ENCODE assay signal across 14 cellular contexts in the genomic region with DNA sequence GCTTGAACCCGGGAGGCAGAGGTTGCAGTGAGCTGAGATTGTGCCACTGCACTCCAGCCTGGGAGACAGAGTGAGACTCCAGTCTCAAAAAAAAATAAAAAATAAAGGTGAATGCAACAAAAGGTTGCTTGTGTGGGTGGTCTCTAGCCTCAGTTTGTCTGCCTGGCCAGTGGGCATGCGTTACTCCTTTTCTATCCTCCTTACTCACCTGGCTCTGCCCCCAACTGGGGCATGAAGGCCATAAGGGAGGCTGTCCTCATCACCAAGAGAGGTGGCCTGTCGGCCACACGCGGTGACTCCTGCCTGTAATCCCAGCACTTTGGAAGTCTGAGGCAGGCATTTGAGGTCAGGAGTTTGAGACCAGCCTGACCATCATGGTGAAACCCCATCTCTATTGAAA. TPM values are rescaled to one million over a fixed set of nuclear protein-coding genes. Genes with fewer than 3 reads are reported as not detected.
A peak's percentile ranks its signal among the peaks of the same experiment; 100 is the strongest.
DNase-seq lines count a peak whose midpoint lies in the region; ATAC-seq lines count a peak whose summit lies in the region.
"Had no signal": no experiment of that assay in that cellular context is flagged by ENCODE, and none has a peak within 500 bp of the region (broad histone marks: within the 10 kb centered on the region; RNA-seq: fewer than 3 reads in every experiment).

No MANE protein-coding gene starts in this region.

- no peak for ATAC-seq in activated CD8-positive, alpha-beta memory T cell treated with anti-CD3 and anti-CD28 coated beads, Interleukin-2, amount 10 ng/mL, durations not matched to agents 7 days and 5 days
- no peak for ATAC-seq in HG03354 (IDR thresholded peaks at IDR 0.05; ENCODE audit: poor library complexity, severe bottlenecking, unreplicated experiment)

- DNase-seq in activated CD8-positive, alpha-beta memory T cell treated with anti-CD3 and anti-CD28 coated beads, Interleukin-2, amount 10 ng/mL, durations not matched to agents 7 days and 5 days = no peak
- no peak for DNase-seq in activated CD8-positive, alpha-beta memory T cell treated with anti-CD3 and anti-CD28 coated beads, Interleukin-2, amount 50 U/mL, for 48 hours
- DNase-seq in activated naive CD8-positive, alpha-beta T cell treated with anti-CD3 and anti-CD28 coated beads for 36 hours = no peak
- DNase-seq in G401 (ENCODE audit: low spot score) (no peak), COR-L47 (lab: John Stamatoyannopoulos, UW) (no peak)
- DNase-seq: activated effector memory CD4-positive, alpha-beta T cell treated with anti-CD3 and anti-CD28 coated beads, Interleukin-2, amount 50 U/mL, for 16 hours; GDM1; HCEC 1CT; NCI-H526 treated with DMSO at 0.1 percent for 48 hours; nucleus accumbens had no signal

- H3K9ac ChIP-seq in subcutaneous abdominal adipose tissue (ENCODE audit: low read length in 5 of 5) = no peak overlapping the region

- H3K4me1 Mint-ChIP-seq in activated CD8-positive, alpha-beta memory T cell treated with anti-CD3 and anti-CD28 coated beads, Interleukin-2, amount 10 ng/mL, durations not matched to agents 7 days and 5 days = peaks cover 53% of the 10 kb centered on the region
- H3K4me1 Mint-ChIP-seq in activated naive CD8-positive, alpha-beta T cell treated with anti-CD3 and anti-CD28 coated beads for 36 hours = peaks cover 56% of the 10 kb centered on the region

- no peak overlapping the region for H3K4me3 ChIP-seq in mesodermal cell (ENCODE audit: extremely low read depth, insufficient read depth, low read length, poor library complexity, severe bottlenecking)
- no peak overlapping the region for H3K4me3 ChIP-seq in subcutaneous abdominal adipose tissue (ENCODE audit: low read depth in 1 of 5, low read length in 5 of 5)

- no peaks in the 10 kb centered on the region for H3K27me3 ChIP-seq in subcutaneous abdominal adipose tissue (ENCODE audit: control insufficient read depth in 5 of 5, insufficient read depth in 4 of 5, low read length in 5 of 5)

- peak overlapping the region; percentile 93 for H3K27ac Mint-ChIP-seq in activated CD8-positive, alpha-beta memory T cell treated with anti-CD3 and anti-CD28 coated beads, Interleukin-2, amount 10 ng/mL, durations not matched to agents 7 days and 5 days
- H3K27ac Mint-ChIP-seq in activated naive CD8-positive, alpha-beta T cell treated with anti-CD3 and anti-CD28 coated beads for 36 hours = peak overlapping the region; percentile 72

- H3K9me3 Mint-ChIP-seq in activated CD8-positive, alpha-beta memory T cell treated with anti-CD3 and anti-CD28 coated beads, Interleukin-2, amount 10 ng/mL, durations not matched to agents 7 days and 5 days (ENCODE audit: low read depth) = no peaks in the 10 kb centered on the region
- peaks cover 5% of the 10 kb centered on the region for H3K9me3 Mint-ChIP-seq in activated naive CD8-positive, alpha-beta T cell treated with anti-CD3 and anti-CD28 coated beads for 36 hours

- peaks cover 29% of the 10 kb centered on the region for H3K4me1 ChIP-seq in mesodermal cell (ENCODE audit: control insufficient read depth, insufficient read depth, low read length, poor library complexity, severe bottlenecking)
- H3K4me1 ChIP-seq in subcutaneous abdominal adipose tissue (ENCODE audit: control insufficient read depth in 5 of 5, insufficient read depth in 5 of 5, low read length in 5 of 5) = peaks cover 9 to 37% (median 27%) of the 10 kb centered on the region in 5 donors

- H3K4me3 Mint-ChIP-seq in activated CD8-positive, alpha-beta memory T cell treated with anti-CD3 and anti-CD28 coated beads, Interleukin-2, amount 10 ng/mL, durations not matched to agents 7 days and 5 days = no peak overlapping the region
- H3K4me3 Mint-ChIP-seq in activated naive CD8-positive, alpha-beta T cell treated with anti-CD3 and anti-CD28 coated beads for 36 hours = no peak overlapping the region

- CTCF ChIA-PET in activated CD8-positive, alpha-beta memory T cell treated with anti-CD3 and anti-CD28 coated beads, Interleukin-2, amount 10 ng/mL, durations not matched to agents 7 days and 5 days (lab: Charles Lee) = interaction anchor here (6.1 to 10.1 kb wide), 2 partner anchors 9 to 31 kb away, joined by 161 to 399 read pairs; partner anchors contain the start of gene LSM4

- H3K36me3 Mint-ChIP-seq in activated CD8-positive, alpha-beta memory T cell treated with anti-CD3 and anti-CD28 coated beads, Interleukin-2, amount 10 ng/mL, durations not matched to agents 7 days and 5 days = peaks cover 26% of the 10 kb centered on the region
- H3K36me3 Mint-ChIP-seq in activated naive CD8-positive, alpha-beta T cell treated with anti-CD3 and anti-CD28 coated beads for 36 hours = peaks cover 28% of the 10 kb centered on the region

- in situ Hi-C loops in G401 (cut with HindIII; ENCODE audit: low sequenced_read_pairs) = no loop called here

- WGBS in mesodermal cell (ENCODE audit: insufficient coverage in 2 of 2), 2 experiments = 90 to 93% methylated on average over 4 to 5 of the region's 5 CpGs

- no peaks in the 10 kb centered on the region for H3K9me3 ChIP-seq in mesodermal cell (ENCODE audit: control insufficient read depth, low read length)
- no peaks in the 10 kb centered on the region for H3K9me3 ChIP-seq in subcutaneous abdominal adipose tissue (ENCODE audit: control insufficient read depth in 5 of 5, low read length in 5 of 5)

- H3K27me3 Mint-ChIP-seq in activated CD8-positive, alpha-beta memory T cell treated with anti-CD3 and anti-CD28 coated beads, Interleukin-2, amount 10 ng/mL, durations not matched to agents 7 days and 5 days = no peaks in the 10 kb centered on the region
- peaks cover 9% of the 10 kb centered on the region for H3K27me3 Mint-ChIP-seq in activated naive CD8-positive, alpha-beta T cell treated with anti-CD3 and anti-CD28 coated beads for 36 hours

- H3K27ac ChIP-seq in mesodermal cell (ENCODE audit: low read depth, low read length, severe bottlenecking) = peak overlapping the region; percentile 100
- H3K27ac ChIP-seq in subcutaneous abdominal adipose tissue (ENCODE audit: low read depth, low read length) = peak overlapping the region; percentile 99

- H3K36me3 ChIP-seq in mesodermal cell (ENCODE audit: control insufficient read depth, insufficient read depth, low read length) (peaks cover 10% of the 10 kb centered on the region), subcutaneous abdominal adipose tissue (ENCODE audit: control insufficient read depth in 5 of 5, insufficient read depth in 5 of 5, low read length in 5 of 5) (peaks cover 0 to 11% (median 10%) of the 10 kb centered on the region in 5 donors)

RNA-seq across cellular contexts. Expression of gene JUND, which starts 1.9 kb away (rescaled TPM):
- 100 to 1,000 TPM; 498 to 501 TPM for total RNA-seq in activated CD8-positive, alpha-beta memory T cell treated with anti-CD3 and anti-CD28 coated beads, Interleukin-2, amount 10 ng/mL, durations not matched to agents 7 days and 5 days
- total RNA-seq in activated naive CD8-positive, alpha-beta T cell treated with anti-CD3 and anti-CD28 coated beads for 36 hours = 100 to 1,000 TPM; 379 to 398 TPM
- polyA plus RNA-seq in mesodermal cell (2013, experiment 1 of 2) = 239 TPM
- 198 TPM for polyA plus RNA-seq in mesodermal cell (2013, experiment 2 of 2)
- total RNA-seq in G401 (2014; rRNA removed; shearing (Covaris generic)) = 263 and 286 TPM in 2 replicates

RNA-seq across cellular contexts. Expression of gene IQCN, which starts 9.1 kb away (rescaled TPM):
- total RNA-seq in activated CD8-positive, alpha-beta memory T cell treated with anti-CD3 and anti-CD28 coated beads, Interleukin-2, amount 10 ng/mL, durations not matched to agents 7 days and 5 days = 1 to 10 TPM; 2.2 to 3.1 TPM
- total RNA-seq in activated naive CD8-positive, alpha-beta T cell treated with anti-CD3 and anti-CD28 coated beads for 36 hours = under 1 TPM; 0.29 to 0.32 TPM
- 1.3 TPM for polyA plus RNA-seq in mesodermal cell (2013, experiment 1 of 2)
- polyA plus RNA-seq in mesodermal cell (2013, experiment 2 of 2) = 1.4 TPM
- total RNA-seq in G401 (2014; rRNA removed; shearing (Covaris generic)) = 0.37 and 0.47 TPM in 2 replicates

RNA-seq across cellular contexts. Expression of gene LSM4, which starts 39.5 kb away (rescaled TPM):
- total RNA-seq in activated CD8-positive, alpha-beta memory T cell treated with anti-CD3 and anti-CD28 coated beads, Interleukin-2, amount 10 ng/mL, durations not matched to agents 7 days and 5 days = 100 to 1,000 TPM; 209 to 236 TPM
- 100 to 1,000 TPM; 419 to 435 TPM for total RNA-seq in activated naive CD8-positive, alpha-beta T cell treated with anti-CD3 and anti-CD28 coated beads for 36 hours
- 196 TPM for polyA plus RNA-seq in mesodermal cell (2013, experiment 1 of 2)
- polyA plus RNA-seq in mesodermal cell (2013, experiment 2 of 2) = 181 TPM
- 539 and 749 TPM in 2 replicates for total RNA-seq in G401 (2014; rRNA removed; shearing (Covaris generic))

RNA-seq across cellular contexts. Expression of gene PGPEP1, which starts 57.1 kb away (rescaled TPM):
- total RNA-seq in activated CD8-positive, alpha-beta memory T cell treated with anti-CD3 and anti-CD28 coated beads, Interleukin-2, amount 10 ng/mL, durations not matched to agents 7 days and 5 days = 10 to 100 TPM; 35.5 to 44.7 TPM
- total RNA-seq in activated naive CD8-positive, alpha-beta T cell treated with anti-CD3 and anti-CD28 coated beads for 36 hours = 10 to 100 TPM; 15.7 to 17.8 TPM
- polyA plus RNA-seq in mesodermal cell (2013, experiment 1 of 2) = 12.9 TPM
- 9.9 TPM for polyA plus RNA-seq in mesodermal cell (2013, experiment 2 of 2)
- 6.5 and 14.1 TPM in 2 replicates for total RNA-seq in G401 (2014; rRNA removed; shearing (Covaris generic))

RNA-seq across cellular contexts. Expression of gene PDE4C, which starts 57.1 kb away (rescaled TPM):
- total RNA-seq in activated CD8-positive, alpha-beta memory T cell treated with anti-CD3 and anti-CD28 coated beads, Interleukin-2, amount 10 ng/mL, durations not matched to agents 7 days and 5 days = under 1 TPM; 0.14 to 0.23 TPM
- not detected for total RNA-seq in activated naive CD8-positive, alpha-beta T cell treated with anti-CD3 and anti-CD28 coated beads for 36 hours
- 0.48 TPM for polyA plus RNA-seq in mesodermal cell (2013, experiment 1 of 2)
- not detected for polyA plus RNA-seq in mesodermal cell (2013, experiment 2 of 2)
- 11.1 and 17.0 TPM in 2 replicates for total RNA-seq in G401 (2014; rRNA removed; shearing (Covaris generic))
- total RNA-seq: T-helper 1 cell treated with Interleukin-12 subunit alpha and Interleukin-12 subunit beta and Interleukin-4 antibody, amounts not matched to agents 30 ng/mL and 1 ng/mL, for 36 hours had no signal
